In the genomic region with DNA sequence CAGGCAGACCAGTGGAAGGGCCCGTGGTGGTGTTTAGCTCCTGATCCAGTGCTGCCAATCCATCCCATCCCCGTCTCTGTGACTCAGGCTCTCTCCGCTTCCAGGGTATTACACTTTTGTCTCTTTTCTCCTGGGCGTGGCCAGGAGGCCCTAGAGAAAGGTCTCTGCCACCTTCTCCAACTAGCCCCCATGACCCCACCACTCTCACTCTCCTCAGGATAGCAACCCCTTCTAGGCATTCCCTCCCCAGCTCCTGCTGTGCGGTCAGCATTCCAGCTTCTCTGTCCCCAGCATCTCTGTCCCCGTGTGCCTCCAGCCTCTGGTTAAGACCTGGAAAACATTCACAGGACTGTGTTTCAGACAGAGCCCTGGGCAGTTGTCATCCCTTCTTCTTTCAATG, we compare ENCODE assay signal across 20 cellular contexts.
"Had no signal": no experiment of that assay in that cellular context is flagged by ENCODE, and none has a peak within 500 bp of the region (broad histone marks: within the 10 kb centered on the region; RNA-seq: fewer than 3 reads in every experiment).

No MANE protein-coding gene starts in this region.

- H3K27me3 ChIP-seq: right lobe of liver, thyroid gland had no signal

- H3K9me3 ChIP-seq: lower lobe of right lung, neutrophil, right lobe of liver, thyroid gland had no signal

- ATAC-seq: effector memory CD8-positive, alpha-beta T cell; left colon; left ventricle myocardium superior; lower lobe of right lung; natural killer cell; right lobe of liver; stimulated activated naive CD8-positive, alpha-beta T cell treated with anti-CD3 and anti-CD28 coated beads, Interleukin-15, amount 100 ng/mL, for 72 hours had no signal

- H3K79me2 ChIP-seq: parathyroid adenoma had no signal

- H3K4me3 ChIP-seq: coronary artery, lower lobe of right lung, right lobe of liver, smooth muscle cell, thyroid gland had no signal

- H3K4me1 ChIP-seq: lower lobe of right lung, parathyroid adenoma, right lobe of liver, thyroid gland had no signal

- H3K36me3 ChIP-seq: lower lobe of right lung, neutrophil, right lobe of liver, thyroid gland had no signal

- DNase-seq: effector memory CD8-positive, alpha-beta T cell; kidney glomerular epithelial cell; left colon; left ventricle myocardium superior; lower lobe of right lung; natural killer cell; right lobe of liver; stimulated activated CD4-positive, alpha-beta T cell treated with anti-CD3 and anti-CD28 coated beads, Interleukin-12 subunit alpha, Interleukin-12 subunit beta, amount 100 ng/mL, for 4 hours; stimulated activated CD4-positive, alpha-beta T cell treated with anti-CD3 and anti-CD28 coated beads, Interleukin-1b, Interleukin-23, amount 100 ng/mL, for 48 hours; stimulated activated CD4-positive, alpha-beta T cell treated with anti-CD3 and anti-CD28 coated beads, Interleukin-4, amount 100 ng/mL, for 1 hour; stimulated activated CD8-positive, alpha-beta memory T cell treated with anti-CD3 and anti-CD28 coated beads, Interleukin-4, amount 100 ng/mL, for 48 hours; stimulated activated naive CD4-positive, alpha-beta T cell; stimulated activated naive CD8-positive, alpha-beta T cell treated with anti-CD3 and anti-CD28 coated beads, Interleukin-15, amount 100 ng/mL, for 72 hours; thyroid gland had no signal

- H2AFZ ChIP-seq: parathyroid adenoma had no signal

- H3K9ac ChIP-seq: parathyroid adenoma had no signal

- H3K27ac ChIP-seq: coronary artery, lower lobe of right lung, neutrophil, parathyroid adenoma, right lobe of liver, thyroid gland had no signal

- H3K4me2 ChIP-seq: smooth muscle cell had no signal

- FAIRE-seq: frontal cortex, islet of Langerhans had no signal
